In genomic region chr13:51803018-51803417, GRCh38 we compare ENCODE assay signal across 8 cellular contexts. TPM values are rescaled to one million over a fixed set of nuclear protein-coding genes. Genes with fewer than 3 reads are reported as not detected.
DNase-seq lines count a peak whose midpoint lies in the region; ATAC-seq and TF ChIP-seq lines count a peak whose summit lies in the region.

No MANE protein-coding gene starts in this region.

- 34% methylated on average over 5 of the region's 5 CpGs for WGBS in aorta, 2 donors

- H3K9me3 ChIP-seq in breast epithelium (no peaks in the 10 kb centered on the region), aorta (ENCODE audit: control insufficient read depth, low read length) (no peaks in the 10 kb centered on the region)

- TF ChIP-seq CTCF in AG09309 (IDR thresholded peaks at IDR 0.05; ENCODE audit: control insufficient read depth, insufficient read depth, low read depth, low read length, missing control alignments) (no peak), HL-60 (IDR thresholded peaks at IDR 0.05; ENCODE audit: insufficient read depth, low read length) (no peak), breast epithelium (IDR thresholded peaks at IDR 0.05) (no peak)

- peak overlapping the region; percentile 88 for H3K4me3 ChIP-seq in AG09309 (ENCODE audit: control insufficient read depth, low read depth, low read length)
- peak overlapping the region; percentile 59 for H3K4me3 ChIP-seq in HL-60 (replicated peaks; ENCODE audit: insufficient read depth, low read length)
- peak overlapping the region; percentile 58 to 90 (median 88) for H3K4me3 ChIP-seq in breast epithelium
- H3K4me3 ChIP-seq in aorta (ENCODE audit: low read length in 2 of 2): peak overlapping the region; percentile 61 to 62

- no peaks in the 10 kb centered on the region for H3K27me3 ChIP-seq in HL-60 (ENCODE audit: insufficient read depth, poor library complexity, severe bottlenecking)
- no peaks in the 10 kb centered on the region for H3K27me3 ChIP-seq in breast epithelium
- H3K27me3 ChIP-seq in aorta (ENCODE audit: control insufficient read depth in 1 of 2, insufficient read depth in 2 of 2, low read length in 1 of 2): no peaks in the 10 kb centered on the region

- peak; percentile 1 for ATAC-seq in aorta (ENCODE audit: low FRiP score)
- no peak for ATAC-seq in GM21619 (IDR thresholded peaks at IDR 0.05; ENCODE audit: unreplicated experiment)

- intact Hi-C loops in breast epithelium (cut with DNase I; ENCODE audit: low total_unique reads): loop anchor here (10.0 kb wide), 1 partner anchor 348 kb away; the partner anchor contains the start of gene INTS6
- intact Hi-C loops in aorta (cut with DNase I): loop anchor here (2.0 to 10.0 kb wide), 6 partner anchors 41 to 358 kb away; partner anchors contain the start of genes INTS6 (in 1 of the 2) and WDFY2 (in 1 of the 2)
- intact Hi-C loops in posterior cingulate gyrus (cut with DNase I): no loop called here

- H3K27ac ChIP-seq in HL-60 (replicated peaks): peak overlapping the region; percentile 61; the same call in 1 of the 2 replicates
- peak overlapping the region; percentile 100 for H3K27ac ChIP-seq in breast epithelium
- peak overlapping the region; percentile 94 to 96 for H3K27ac ChIP-seq in aorta (ENCODE audit: low read depth in 1 of 2, low read length in 2 of 2)

- no peak for TF ChIP-seq POLR2A in breast epithelium (IDR thresholded peaks at IDR 0.05)

- H3K4me1 ChIP-seq in breast epithelium: peaks cover 6 to 19% of the 10 kb centered on the region in 2 donors
- peaks cover 2 to 6% of the 10 kb centered on the region in 2 donors for H3K4me1 ChIP-seq in aorta (ENCODE audit: control insufficient read depth in 1 of 2, insufficient read depth in 2 of 2, low read length in 2 of 2)

- H3K36me3 ChIP-seq in breast epithelium (no peaks in the 10 kb centered on the region), aorta (ENCODE audit: control insufficient read depth in 1 of 2, insufficient read depth in 2 of 2, low read length in 1 of 2) (no peaks in the 10 kb centered on the region)

- no peak for DNase-seq in AG09309 (ENCODE audit: low read depth)
- DNase-seq in HL-60 (ENCODE audit: low read depth in 1 of 2, low spot score in 1 of 2): no peak
- DNase-seq in breast epithelium (ENCODE audit: low spot score in 2 of 2): no peak
- peak; percentile 71 for DNase-seq in mesenteric fat pad (ENCODE audit: low spot score)
- DNase-seq in aorta: no peak
- no peak for DNase-seq in posterior cingulate gyrus
- DNase-seq in activated CD4-positive, alpha-beta T cell treated with anti-CD3 and anti-CD28 coated beads, Interleukin-2, amount 50 U/mL, for 1 hour: no peak

RNA-seq across cellular contexts. Expression of gene DHRS12, which starts 0.9 kb away (rescaled TPM):
- total RNA-seq in breast epithelium: 10 to 100 TPM; 16.2 to 35.7 (median 16.4) TPM
- total RNA-seq in mesenteric fat pad: 14.8 TPM
- total RNA-seq in aorta: 10 to 100 TPM; 11.8 to 13.5 TPM
- polyA plus RNA-seq in aorta: 10 to 100 TPM; 15.4 to 23.5 TPM

RNA-seq across cellular contexts. Expression of gene TMEM272, which starts 42.0 kb away (rescaled TPM):
- total RNA-seq in breast epithelium: under 1 TPM in 2 of 3 donors, not detected in 1; under 0.01 to 0.16 TPM
- 0.32 TPM for total RNA-seq in mesenteric fat pad
- under 1 TPM; 0.16 to 0.57 TPM for total RNA-seq in aorta
- under 1 TPM in 1 of 2 donors, not detected in 1; 0.03 TPM for polyA plus RNA-seq in aorta

RNA-seq across cellular contexts. Expression of gene CCDC70, which starts 58.8 kb away (rescaled TPM):
- total RNA-seq in breast epithelium: not detected
- not detected for total RNA-seq in mesenteric fat pad
- total RNA-seq in aorta: not detected
- polyA plus RNA-seq in aorta: not detected
